7 cellular contexts compared by ENCODE assay signal in genomic region chr4:86927843-86928395, GRCh38. TPM values are rescaled to one million over a fixed set of nuclear protein-coding genes. Genes with fewer than 3 reads are reported as not detected.
DNase-seq lines count a peak whose midpoint lies in the region; ATAC-seq and TF ChIP-seq lines count a peak whose summit lies in the region.

No MANE protein-coding gene starts in this region.

- H3K4me2 ChIP-seq in MM.1S (ENCODE audit: low read depth, low read length) = no peak overlapping the region

- H3K27ac ChIP-seq in skeletal muscle tissue (ENCODE audit: low read depth, low read length) (peak overlapping the region; percentile 66), MM.1S (ENCODE audit: low read length) (no peak overlapping the region)

- DNase-seq in M059J (ENCODE audit: low read depth) (peak; percentile 94), epidermal melanocyte (ENCODE audit: insufficient read length, low spot score) (peak; percentile 25), MM.1S (no peak)

- no peaks in the 10 kb centered on the region for H3F3A ChIP-seq in MM.1S (ENCODE audit: insufficient read depth, low read length)

- H3K36me3 ChIP-seq in skeletal muscle tissue (ENCODE audit: control insufficient read depth in 3 of 3, insufficient read depth in 3 of 3, low read length in 3 of 3) (peaks cover 7 to 16% (median 11%) of the 10 kb centered on the region in 3 donors), MM.1S (replicated peaks; ENCODE audit: insufficient read depth, low read length) (no peaks in the 10 kb centered on the region)

- H4K20me1 ChIP-seq in MM.1S (ENCODE audit: insufficient read depth, low read length) = no peaks in the 10 kb centered on the region

- no peak for TF ChIP-seq CTCF in MM.1S (IDR thresholded peaks at IDR 0.05; ENCODE audit: low read length)

- H3K9ac ChIP-seq in skeletal muscle tissue (ENCODE audit: low read depth in 1 of 3, low read length in 3 of 3) (no peak overlapping the region), MM.1S (ENCODE audit: low read length) (no peak overlapping the region)

- no peaks in the 10 kb centered on the region for H3K9me3 ChIP-seq in skeletal muscle tissue (ENCODE audit: control insufficient read depth in 3 of 3, low read length in 3 of 3)
- H3K9me3 ChIP-seq in MM.1S (replicated peaks; ENCODE audit: insufficient read depth, low read length) = no peaks in the 10 kb centered on the region

- peaks cover 0 to 10% (median 3%) of the 10 kb centered on the region in 3 donors for H3K4me1 ChIP-seq in skeletal muscle tissue (ENCODE audit: control insufficient read depth in 3 of 3, insufficient read depth in 3 of 3, low read length in 3 of 3)
- peaks cover 7% of the 10 kb centered on the region; the same call in 1 of the 2 replicates for H3K4me1 ChIP-seq in MM.1S (ENCODE audit: low read length)

- H2AFZ ChIP-seq in MM.1S (ENCODE audit: low read length) = no peak overlapping the region

- H3K9me2 ChIP-seq in MM.1S (replicated peaks; ENCODE audit: insufficient read depth, low read length) = no peaks in the 10 kb centered on the region

- peak; percentile 19 for ATAC-seq in GM18498 (IDR thresholded peaks at IDR 0.05; ENCODE audit: unreplicated experiment)
- no peak for ATAC-seq in GM18858 (IDR thresholded peaks at IDR 0.05; ENCODE audit: unreplicated experiment)
- ATAC-seq in HG03139 (IDR thresholded peaks at IDR 0.05; ENCODE audit: unreplicated experiment) = no peak

- H3K79me2 ChIP-seq in MM.1S (ENCODE audit: low read length) = no peaks in the 10 kb centered on the region

- H3K27me3 ChIP-seq in skeletal muscle tissue (ENCODE audit: control insufficient read depth in 3 of 3, insufficient read depth in 3 of 3, low read length in 3 of 3) (no peaks in the 10 kb centered on the region), MM.1S (replicated peaks; ENCODE audit: insufficient read depth, low read length) (no peaks in the 10 kb centered on the region)

- H3K4me3 ChIP-seq in skeletal muscle tissue (ENCODE audit: low read length in 3 of 3) (no peak overlapping the region), MM.1S (ENCODE audit: low read length) (no peak overlapping the region)

RNA-seq across cellular contexts. Expression of gene AFF1, which starts 6.9 kb away (rescaled TPM):
- total RNA-seq in M059J (2014; rRNA removed; shearing (Covaris generic)) = 7.6 and 17.1 TPM in 2 replicates
- total RNA-seq in skeletal muscle tissue = 21.9 TPM

RNA-seq across cellular contexts. Expression of gene C4orf36, which starts 35.7 kb away (rescaled TPM):
- 0.12 and 0.76 TPM in 2 replicates for total RNA-seq in M059J (2014; rRNA removed; shearing (Covaris generic))
- not detected for total RNA-seq in skeletal muscle tissue
